11 cellular contexts compared by ENCODE assay signal in genomic region chr12:54004841-54005530, GRCh38. TPM values are rescaled to one million over a fixed set of nuclear protein-coding genes. Genes with fewer than 3 reads are reported as not detected.
DNase-seq lines count a peak whose midpoint lies in the region; ATAC-seq and TF ChIP-seq lines count a peak whose summit lies in the region.
"Had no signal": no experiment of that assay in that cellular context is flagged by ENCODE, and none has a peak within 500 bp of the region (broad histone marks: within the 10 kb centered on the region; RNA-seq: fewer than 3 reads in every experiment).

No MANE protein-coding gene starts in this region.

- in situ Hi-C loops in ACHN (cut with HindIII; ENCODE audit: low pct_ligation_motif_present, low pct_unique_long_range_greater_than_20kb, low sequenced_read_pairs) = no loop called here

- no peak for TF ChIP-seq CTCF in fibroblast of villous mesenchyme (IDR thresholded peaks at IDR 0.05; ENCODE audit: insufficient read depth, low read depth, low read length)

- intact Hi-C loops in sciatic nerve (cut with DNase I) = loop anchor here (5.0 kb wide), 1 partner anchor 197 kb away; no protein-coding TSS in a partner anchor

- peak; percentile 68 for ATAC-seq in sciatic nerve
- no peak for ATAC-seq in HG02938 (IDR thresholded peaks at IDR 0.05; ENCODE audit: unreplicated experiment)

- peak overlapping the region; percentile 37 for H3K4me3 ChIP-seq in fibroblast of villous mesenchyme (ENCODE audit: low read depth, low read length)
- H3K4me3 ChIP-seq: coronary artery had no signal

- peak; percentile 71 for DNase-seq in GM03348 (ENCODE audit: low spot score)
- DNase-seq in fibroblast of villous mesenchyme (ENCODE audit: low read depth) = peak; percentile 68
- no peak for DNase-seq in sciatic nerve (ENCODE audit: low spot score)
- DNase-seq in germinal center (ENCODE audit: low spot score) = no peak
- no peak for DNase-seq in ACHN
- DNase-seq: activated CD8-positive, alpha-beta memory T cell treated with anti-CD3 and anti-CD28 coated beads, Interleukin-2, amount 50 U/mL, for 4 hours; Right ventricle myocardium superior; testis had no signal

TF ChIP-seq in PFSK-1, 5 proteins besides CTCF, POLR2A, EP300 and RAD21:
- peak; percentile 34 for TF ChIP-seq FOXP2 (optimal IDR thresholded peaks at IDR 0.05; ENCODE audit: borderline replicate concordance, extremely low read depth, extremely low read length, insufficient read depth)
- no peak for TF ChIP-seq REST (IDR thresholded peaks at IDR 0.05; ENCODE audit: insufficient read depth in 1 of 2, low read depth in 2 of 2, low read length in 2 of 2)

RNA-seq across cellular contexts. Expression of gene HOXC8, which starts 3.8 kb away (rescaled TPM):
- not detected for polyA plus RNA-seq in PFSK-1 (2012; ENCODE audit: insufficient read length, low read depth)
- total RNA-seq in fibroblast of villous mesenchyme = 0.86 and 2.6 TPM in 2 replicates
- total RNA-seq in sciatic nerve = 7.0 TPM
- total RNA-seq: Right ventricle myocardium superior had no signal

RNA-seq across cellular contexts. Expression of gene HOXC9, which starts 5.0 kb away (rescaled TPM):
- 1.3 TPM for polyA plus RNA-seq in PFSK-1 (2012; ENCODE audit: insufficient read length, low read depth)
- total RNA-seq in fibroblast of villous mesenchyme (0.86 and 7.4 TPM in 2 replicates), sciatic nerve (10.2 TPM)
- total RNA-seq: Right ventricle myocardium superior had no signal

RNA-seq across cellular contexts. Expression of gene HOXC10, which starts 20.0 kb away (rescaled TPM):
- polyA plus RNA-seq in PFSK-1 (2012; ENCODE audit: insufficient read length, low read depth) = not detected
- total RNA-seq in fibroblast of villous mesenchyme (0.43 and 5.2 TPM in 2 replicates), sciatic nerve (17.2 TPM)
- total RNA-seq: Right ventricle myocardium superior had no signal

RNA-seq across cellular contexts. Expression of gene HOXC6, which starts 23.3 kb away (rescaled TPM):
- polyA plus RNA-seq in PFSK-1 (2012; ENCODE audit: insufficient read length, low read depth) = 0.36 TPM
- 1.6 and 1.7 TPM in 2 replicates for total RNA-seq in fibroblast of villous mesenchyme
- total RNA-seq in sciatic nerve = 35.3 TPM

RNA-seq across cellular contexts. Expression of gene HOXC5, which starts 27.9 kb away (rescaled TPM):
- polyA plus RNA-seq in PFSK-1 (2012; ENCODE audit: insufficient read length, low read depth) = not detected
- total RNA-seq in fibroblast of villous mesenchyme (0.43 and 1.3 TPM in 2 replicates), sciatic nerve (5.6 TPM)
- total RNA-seq: Right ventricle myocardium superior had no signal

Comparison
In these comparisons a context has a peak if more than half of its experiments do, and no peak if none do; other contexts are left out.
1. DNase-seq: peak in GM03348 (single experiment) and fibroblast of villous mesenchyme (single experiment); none in sciatic nerve (single experiment), germinal center (single experiment) and ACHN (single experiment).